In the genomic region with DNA sequence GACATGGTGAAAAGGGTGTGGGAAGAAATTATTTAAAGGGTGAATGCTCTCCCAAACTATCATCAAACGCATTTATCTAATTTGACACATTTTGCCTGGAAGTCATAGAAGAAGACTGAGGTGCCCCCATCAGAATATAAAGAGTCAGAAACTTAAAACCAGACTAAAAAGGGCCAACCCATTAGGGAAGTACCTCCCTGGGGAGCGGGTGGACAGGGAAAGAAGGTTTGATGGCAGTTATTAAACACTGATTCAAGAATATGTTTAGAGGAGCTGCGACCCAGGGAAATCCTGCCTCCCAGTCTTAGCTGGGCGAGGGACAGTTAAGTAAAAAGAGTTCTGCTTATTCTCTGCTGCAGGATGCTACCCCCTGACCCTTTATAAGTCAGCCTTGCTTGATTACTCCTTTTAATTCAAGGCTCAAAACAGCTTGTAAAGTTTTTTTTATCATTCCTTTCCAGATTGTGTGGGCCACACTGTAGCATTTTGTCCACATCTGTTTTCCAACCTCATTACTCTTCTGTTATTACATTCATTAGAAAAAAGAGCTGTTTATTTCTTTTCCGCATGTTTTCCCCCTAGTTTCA, we compare ENCODE assay signal across 12 cellular contexts.
A peak's percentile ranks its signal among the peaks of the same experiment; 100 is the strongest.
DNase-seq lines count a peak whose midpoint lies in the region; ATAC-seq and TF ChIP-seq lines count a peak whose summit lies in the region.
"Had no signal": no experiment of that assay in that cellular context is flagged by ENCODE, and none has a peak within 500 bp of the region (broad histone marks: within the 10 kb centered on the region; RNA-seq: fewer than 3 reads in every experiment).

No MANE protein-coding gene starts in this region.

- H3K36me3 ChIP-seq in ACC112 (ENCODE audit: insufficient read depth, low read length) = no peaks in the 10 kb centered on the region
- no peaks in the 10 kb centered on the region for H3K36me3 ChIP-seq in SJCRH30
- no peaks in the 10 kb centered on the region for H3K36me3 ChIP-seq in right atrium auricular region
- no peaks in the 10 kb centered on the region for H3K36me3 ChIP-seq in skeletal muscle satellite cell (ENCODE audit: insufficient read depth, low read length)

- DNase-seq in SJCRH30 (peak in 1 of 2 experiments; percentile 28), right atrium auricular region (ENCODE audit: low spot score) (no peak), AG08396 (ENCODE audit: low spot score) (no peak), GM19240 (ENCODE audit: insufficient read length, low spot score) (no peak)
- DNase-seq: left colon, natural killer cell, NCI-H146 had no signal

- H3K4me1 ChIP-seq in ACC112 (ENCODE audit: control insufficient read depth, insufficient read depth, low read length, unreplicated experiment) (peaks cover 11% of the 10 kb centered on the region), SJCRH30 (peaks cover 14% of the 10 kb centered on the region; the same call in 1 of the 2 replicates), right atrium auricular region (peaks cover 0 to 16% of the 10 kb centered on the region in 2 donors), skeletal muscle satellite cell (ENCODE audit: control insufficient read depth, insufficient read depth, low read length) (peaks cover 24% of the 10 kb centered on the region)

- H3K9me3 ChIP-seq in SJCRH30 (replicated peaks) = no peaks in the 10 kb centered on the region
- no peaks in the 10 kb centered on the region for H3K9me3 ChIP-seq in right atrium auricular region
- H3K9me3 ChIP-seq in skeletal muscle satellite cell (replicated peaks; ENCODE audit: low read length) = no peaks in the 10 kb centered on the region

- peak overlapping the region; percentile 31 for H3K4me2 ChIP-seq in skeletal muscle satellite cell (ENCODE audit: low read length)
- H3K4me2 ChIP-seq: GM23338 had no signal

- ATAC-seq in GM18868 (IDR thresholded peaks at IDR 0.05; ENCODE audit: unreplicated experiment) (no peak), GM21737 (IDR thresholded peaks at IDR 0.05; ENCODE audit: unreplicated experiment) (no peak)
- ATAC-seq: GM23338, left colon, natural killer cell had no signal

- H2AFZ ChIP-seq in ACC112 (ENCODE audit: low read length, unreplicated experiment) = peak overlapping the region; percentile 26
- H2AFZ ChIP-seq: GM23338 had no signal

- H3K9ac ChIP-seq in skeletal muscle satellite cell (ENCODE audit: low read depth, low read length) = peak overlapping the region; percentile 47

- TF ChIP-seq CTCF in right atrium auricular region (IDR thresholded peaks at IDR 0.05) = no peak

- no peak overlapping the region for H3K4me3 ChIP-seq in ACC112 (ENCODE audit: low read depth, low read length)
- H3K4me3 ChIP-seq in SJCRH30 = peak overlapping the region; percentile 6; the same call in 1 of the 2 replicates
- H3K4me3 ChIP-seq in right atrium auricular region = no peak overlapping the region
- H3K4me3 ChIP-seq in skeletal muscle satellite cell (ENCODE audit: low read length) = no peak overlapping the region
- H3K4me3 ChIP-seq: GM23338 had no signal

- no peaks in the 10 kb centered on the region for H3K27me3 ChIP-seq in ACC112 (ENCODE audit: insufficient read depth, low read length)
- H3K27me3 ChIP-seq in SJCRH30 = no peaks in the 10 kb centered on the region
- H3K27me3 ChIP-seq in right atrium auricular region = no peaks in the 10 kb centered on the region
- no peaks in the 10 kb centered on the region for H3K27me3 ChIP-seq in skeletal muscle satellite cell (ENCODE audit: control insufficient read depth, insufficient read depth, low read length)

- H3K27ac ChIP-seq in ACC112 (ENCODE audit: low read depth, low read length) (peak overlapping the region; percentile 27; the same call in 1 of the 2 replicates), SJCRH30 (no peak overlapping the region), right atrium auricular region (peak overlapping the region; percentile 49 to 69)

- no peaks in the 10 kb centered on the region for H3K79me2 ChIP-seq in ACC112 (ENCODE audit: control insufficient read depth, insufficient read depth, low read length, unreplicated experiment)
